9 cellular contexts compared by ENCODE assay signal in the genomic region with DNA sequence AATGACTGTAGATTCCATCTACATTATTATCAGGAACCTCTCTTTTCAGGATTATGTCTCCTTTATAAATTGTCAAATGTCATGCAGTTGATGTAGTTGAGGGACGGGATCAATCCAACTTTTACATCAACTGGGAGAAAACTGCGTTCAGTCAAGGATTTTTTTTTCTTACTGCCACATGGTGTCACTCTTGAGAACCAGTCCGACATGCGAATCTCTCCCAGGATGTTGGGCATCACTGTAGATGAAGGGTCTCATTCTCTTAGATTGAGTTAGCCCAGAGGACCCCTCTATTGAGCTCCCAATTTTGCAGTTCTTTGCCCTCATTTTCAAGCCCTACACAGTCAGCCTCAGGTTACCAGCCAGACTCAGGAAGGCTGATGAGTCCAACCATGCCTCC.
DNase-seq lines count a peak whose midpoint lies in the region; ATAC-seq, FAIRE-seq and TF ChIP-seq lines count a peak whose summit lies in the region.
"Had no signal": no experiment of that assay in that cellular context is flagged by ENCODE, and none has a peak within 500 bp of the region (broad histone marks: within the 10 kb centered on the region; RNA-seq: fewer than 3 reads in every experiment).

No MANE protein-coding gene starts in this region.

- H3K4me1 ChIP-seq in astrocyte (ENCODE audit: insufficient read depth, low read length): no peaks in the 10 kb centered on the region
- no peaks in the 10 kb centered on the region for H3K4me1 ChIP-seq in right cardiac atrium (ENCODE audit: control insufficient read depth, insufficient read depth, low read length)

- DNase-seq in DMS53 (lab: John Stamatoyannopoulos, UW) (peak; percentile 57), HuH-7.5 (ENCODE audit: low spot score) (peak; percentile 3), astrocyte (ENCODE audit: low read depth) (peak; percentile 4), lung microvascular endothelial cell (ENCODE audit: low read depth in 2 of 2) (peak; percentile 9 to 29), right cardiac atrium (no peak)
- DNase-seq in activated T-helper 2 cell treated with anti-CD3 and anti-CD28 coated beads, Interferon-gamma antibody, Interleukin-2, Interleukin-4, amounts not matched to agents 10 μg/mL and 5 μg/mL and 100 μg/mL, durations not matched to agents 14 hours and 24 hours and 36 hours (ENCODE audit: low spot score): no peak
- DNase-seq: stimulated activated CD4-positive, alpha-beta T cell treated with anti-CD3 and anti-CD28 coated beads, Interleukin-1b, Interleukin-23, amount 100 ng/mL, for 48 hours had no signal

- no peak overlapping the region for H3K4me2 ChIP-seq in astrocyte (ENCODE audit: low read length)

- 22% methylated on average over 4 of the region's 4 CpGs for WGBS in right cardiac atrium

- H3K27ac Mint-ChIP-seq in astrocyte (ENCODE audit: unreplicated experiment): no peak overlapping the region
- no peak overlapping the region for H3K27ac Mint-ChIP-seq in activated T-helper 2 cell treated with anti-CD3 and anti-CD28 coated beads, Interferon-gamma antibody, Interleukin-2, Interleukin-4, amounts not matched to agents 10 μg/mL and 5 μg/mL and 100 μg/mL, durations not matched to agents 14 hours and 24 hours and 36 hours

- intact Hi-C loops in activated T-helper 2 cell treated with anti-CD3 and anti-CD28 coated beads, Interferon-gamma antibody, Interleukin-2, Interleukin-4, amounts not matched to agents 10 μg/mL and 5 μg/mL and 100 μg/mL, durations not matched to agents 14 hours and 24 hours and 36 hours (cut with micrococcal nuclease): loop anchor here (2.0 kb wide), 1 partner anchor 242 kb away; no protein-coding TSS in a partner anchor
- intact Hi-C loops in right cardiac atrium (cut with DNase I): no loop called here

- no peaks in the 10 kb centered on the region for H3K27me3 Mint-ChIP-seq in astrocyte (ENCODE audit: low read depth, unreplicated experiment)
- H3K27me3 Mint-ChIP-seq in activated T-helper 2 cell treated with anti-CD3 and anti-CD28 coated beads, Interferon-gamma antibody, Interleukin-2, Interleukin-4, amounts not matched to agents 10 μg/mL and 5 μg/mL and 100 μg/mL, durations not matched to agents 14 hours and 24 hours and 36 hours (ENCODE audit: low read depth): no peaks in the 10 kb centered on the region

- no peak overlapping the region for H3K9ac ChIP-seq in astrocyte (ENCODE audit: low read length)

- peak; percentile 34 for TF ChIP-seq CTCF in astrocyte (IDR thresholded peaks at IDR 0.05; ENCODE audit: insufficient read depth, low read depth, low read length)

- H3K9me3 ChIP-seq in astrocyte (ENCODE audit: insufficient read depth, low read depth, low read length): no peaks in the 10 kb centered on the region
- no peaks in the 10 kb centered on the region for H3K9me3 ChIP-seq in right cardiac atrium (ENCODE audit: control insufficient read depth, low read length)

- H3K36me3 ChIP-seq in astrocyte (ENCODE audit: insufficient read depth, low read length): no peaks in the 10 kb centered on the region

- H2AFZ ChIP-seq in astrocyte (ENCODE audit: low read depth, low read length): no peak overlapping the region

- H3K4me3 ChIP-seq in astrocyte (ENCODE audit: insufficient read depth, low read depth, low read length): no peak overlapping the region
- H3K4me3 ChIP-seq in right cardiac atrium (ENCODE audit: low read length): no peak overlapping the region

- no peak for ATAC-seq in HG02840 (IDR thresholded peaks at IDR 0.05; ENCODE audit: low FRiP score, unreplicated experiment)
- no peak for ATAC-seq in right cardiac atrium
- ATAC-seq in GM18858 (IDR thresholded peaks at IDR 0.05; ENCODE audit: unreplicated experiment): no peak

- H3K27ac ChIP-seq in astrocyte (ENCODE audit: low read depth, low read length) (no peak overlapping the region), right cardiac atrium (ENCODE audit: low read length) (no peak overlapping the region)

- H3K4me3 Mint-ChIP-seq in astrocyte (ENCODE audit: unreplicated experiment): no peak overlapping the region
- no peak overlapping the region for H3K4me3 Mint-ChIP-seq in activated T-helper 2 cell treated with anti-CD3 and anti-CD28 coated beads, Interferon-gamma antibody, Interleukin-2, Interleukin-4, amounts not matched to agents 10 μg/mL and 5 μg/mL and 100 μg/mL, durations not matched to agents 14 hours and 24 hours and 36 hours (ENCODE audit: low read depth)

- H3K4me1 Mint-ChIP-seq in astrocyte (ENCODE audit: low read depth, unreplicated experiment): no peaks in the 10 kb centered on the region
- H3K4me1 Mint-ChIP-seq in activated T-helper 2 cell treated with anti-CD3 and anti-CD28 coated beads, Interferon-gamma antibody, Interleukin-2, Interleukin-4, amounts not matched to agents 10 μg/mL and 5 μg/mL and 100 μg/mL, durations not matched to agents 14 hours and 24 hours and 36 hours (ENCODE audit: low read depth): no peaks in the 10 kb centered on the region

- no peak for FAIRE-seq in astrocyte (lab: Jason Lieb, UNC)

- no peaks in the 10 kb centered on the region for H3K9me3 Mint-ChIP-seq in astrocyte (ENCODE audit: unreplicated experiment)
- no peaks in the 10 kb centered on the region for H3K9me3 Mint-ChIP-seq in activated T-helper 2 cell treated with anti-CD3 and anti-CD28 coated beads, Interferon-gamma antibody, Interleukin-2, Interleukin-4, amounts not matched to agents 10 μg/mL and 5 μg/mL and 100 μg/mL, durations not matched to agents 14 hours and 24 hours and 36 hours

- no peaks in the 10 kb centered on the region for H3K79me2 ChIP-seq in astrocyte (ENCODE audit: insufficient read depth, low read length)

- no peaks in the 10 kb centered on the region for H4K20me1 ChIP-seq in astrocyte (ENCODE audit: insufficient read depth, low read length)

- H3K27me3 ChIP-seq in astrocyte (ENCODE audit: insufficient read depth, low read length) (no peaks in the 10 kb centered on the region), right cardiac atrium (ENCODE audit: control insufficient read depth, insufficient read depth) (no peaks in the 10 kb centered on the region)

- H3K36me3 Mint-ChIP-seq in astrocyte (ENCODE audit: low read depth, unreplicated experiment): no peaks in the 10 kb centered on the region
- no peaks in the 10 kb centered on the region for H3K36me3 Mint-ChIP-seq in activated T-helper 2 cell treated with anti-CD3 and anti-CD28 coated beads, Interferon-gamma antibody, Interleukin-2, Interleukin-4, amounts not matched to agents 10 μg/mL and 5 μg/mL and 100 μg/mL, durations not matched to agents 14 hours and 24 hours and 36 hours (ENCODE audit: low read depth)

Comparison
In these comparisons a context has a peak if more than half of its experiments do, and no peak if none do; other contexts are left out.
1. DNase-seq: peak in DMS53 (single experiment), HuH-7.5 (single experiment), astrocyte (single experiment) and lung microvascular endothelial cell (2 of 2); none in activated T-helper 2 cell treated with anti-CD3 and anti-CD28 coated beads, Interferon-gamma antibody, Interleukin-2, Interleukin-4, amounts not matched to agents 10 μg/mL and 5 μg/mL and 100 μg/mL, durations not matched to agents 14 hours and 24 hours and 36 hours (single experiment) and right cardiac atrium (0 of 3).